In the genomic region with DNA sequence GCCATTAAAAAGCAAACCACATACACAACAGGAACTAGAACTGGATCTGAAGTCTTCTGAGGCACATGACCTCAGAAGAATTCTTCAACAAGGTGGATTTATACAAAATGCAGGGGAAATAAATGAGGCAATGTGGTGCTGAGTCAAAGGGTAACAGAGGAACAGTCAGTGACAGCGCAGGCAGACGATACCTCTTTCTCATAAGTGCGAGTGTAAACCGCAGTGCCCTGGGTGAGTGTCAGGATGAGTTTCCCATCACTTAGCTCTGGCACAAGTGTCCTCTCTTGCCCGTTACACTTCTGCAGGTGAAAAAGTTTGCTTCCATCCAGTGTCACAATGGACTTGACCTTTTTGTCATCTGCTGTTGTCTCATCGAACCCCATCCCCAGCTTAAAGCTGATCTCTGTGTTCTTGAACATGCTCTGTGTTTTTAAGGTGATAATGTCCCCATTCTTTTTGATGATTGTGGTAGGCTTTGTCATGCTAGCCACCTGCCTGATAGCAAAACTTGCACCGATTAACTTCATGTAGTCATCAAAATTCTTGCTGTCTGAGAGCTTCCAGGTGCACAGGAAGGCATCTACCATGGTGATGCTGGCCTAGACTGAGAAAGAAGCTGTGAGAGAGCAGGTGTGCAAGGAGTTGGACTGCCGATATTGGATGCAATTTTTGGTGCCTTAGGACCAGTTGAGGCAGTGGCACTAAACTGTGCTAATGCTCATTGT, we compare ENCODE assay signal across 13 cellular contexts.
A peak's percentile ranks its signal among the peaks of the same experiment; 100 is the strongest.
DNase-seq lines count a peak whose midpoint lies in the region; ATAC-seq and TF ChIP-seq lines count a peak whose summit lies in the region.
"Had no signal": no experiment of that assay in that cellular context is flagged by ENCODE, and none has a peak within 500 bp of the region (broad histone marks: within the 10 kb centered on the region; RNA-seq: fewer than 3 reads in every experiment).

No MANE protein-coding gene starts in this region.

- no peak overlapping the region for H3K27ac ChIP-seq in mesendoderm (ENCODE audit: low read depth, low read length)
- H3K27ac ChIP-seq: coronary artery, upper lobe of right lung had no signal

- ATAC-seq in GM21576 (IDR thresholded peaks at IDR 0.05; ENCODE audit: unreplicated experiment) (peak; percentile 67), HG03469 (IDR thresholded peaks at IDR 0.05; ENCODE audit: unreplicated experiment) (no peak)
- ATAC-seq in stimulated activated naive B cell treated with anti-CD40 and anti-IgM and Interleukin-4, amounts not matched to agents 10 μg/mL and 1 μg/mL and 100 μg/mL, for 72 hours (replicated peaks), result peak; percentile 21 to 43
- ATAC-seq: HCT116, upper lobe of right lung had no signal

- H3K4ac ChIP-seq in mesendoderm (ENCODE audit: low read depth, low read length), result no peak overlapping the region

- H3K56ac ChIP-seq in mesendoderm (ENCODE audit: low read length), result no peak overlapping the region

- no peak overlapping the region for H2AK5ac ChIP-seq in mesendoderm (ENCODE audit: low read length)

- H4K5ac ChIP-seq in mesendoderm (ENCODE audit: low read length), result no peak overlapping the region

- POLR2A ChIA-PET in activated CD4-positive, alpha-beta memory T cell treated with anti-CD3 and anti-CD28 coated beads, Interleukin-2, amount 10 ng/mL, durations not matched to agents 7 days and 5 days (lab: Charles Lee), result interaction anchor here (0.7 to 17.7 kb wide), 6 partner anchors 9 to 125 kb away, joined by 3 to 301 read pairs (median 6); no protein-coding TSS in a partner anchor

- no CpG with 5 or more reads among the region's 8 CpGs for WGBS in mesendoderm (ENCODE audit: extremely low coverage, insufficient coverage, low lambda C conversion rate)

- no peaks in the 10 kb centered on the region for H3K79me1 ChIP-seq in mesendoderm (ENCODE audit: low read length)

- H4K8ac ChIP-seq in mesendoderm (ENCODE audit: low read depth, low read length), result no peak overlapping the region

- peaks cover 40% of the 10 kb centered on the region for H3K4me1 Mint-ChIP-seq in activated naive CD8-positive, alpha-beta T cell (ENCODE audit: low read depth)
- H3K4me1 Mint-ChIP-seq in activated naive CD8-positive, alpha-beta T cell treated with anti-CD3 and anti-CD28 coated beads for 36 hours, result peaks cover 34% of the 10 kb centered on the region
- H3K4me1 Mint-ChIP-seq in activated CD4-positive, alpha-beta memory T cell treated with anti-CD3 and anti-CD28 coated beads, Interleukin-2, amount 10 ng/mL, durations not matched to agents 7 days and 5 days, result peaks cover 58% of the 10 kb centered on the region
- peaks cover 9 to 15% of the 10 kb centered on the region in 2 donors for H3K4me1 Mint-ChIP-seq in stimulated activated naive B cell treated with anti-CD40 and anti-IgM and Interleukin-4, amounts not matched to agents 10 μg/mL and 1 μg/mL and 100 μg/mL, for 72 hours
- no peaks in the 10 kb centered on the region for H3K4me1 Mint-ChIP-seq in mesothelial cell of epicardium

- no peaks in the 10 kb centered on the region for H3K9me3 Mint-ChIP-seq in activated naive CD8-positive, alpha-beta T cell (ENCODE audit: low read depth)
- peaks cover 4% of the 10 kb centered on the region for H3K9me3 Mint-ChIP-seq in activated naive CD8-positive, alpha-beta T cell treated with anti-CD3 and anti-CD28 coated beads for 36 hours
- H3K9me3 Mint-ChIP-seq in activated CD4-positive, alpha-beta memory T cell treated with anti-CD3 and anti-CD28 coated beads, Interleukin-2, amount 10 ng/mL, durations not matched to agents 7 days and 5 days, result no peaks in the 10 kb centered on the region
- peaks cover 2 to 4% of the 10 kb centered on the region in 2 donors for H3K9me3 Mint-ChIP-seq in stimulated activated naive B cell treated with anti-CD40 and anti-IgM and Interleukin-4, amounts not matched to agents 10 μg/mL and 1 μg/mL and 100 μg/mL, for 72 hours
- no peaks in the 10 kb centered on the region for H3K9me3 Mint-ChIP-seq in mesothelial cell of epicardium

- no peak for TF ChIP-seq CTCF in mesothelial cell of epicardium (IDR thresholded peaks at IDR 0.05; ENCODE audit: unreplicated experiment)

- H2BK5ac ChIP-seq in mesendoderm (ENCODE audit: low read length), result no peak overlapping the region

- DNase-seq in activated naive CD8-positive, alpha-beta T cell treated with anti-CD3 and anti-CD28 coated beads for 36 hours, result no peak
- peak; percentile 66 for DNase-seq in activated CD4-positive, alpha-beta memory T cell treated with anti-CD3 and anti-CD28 coated beads, Interleukin-2, amount 10 ng/mL, durations not matched to agents 7 days and 5 days
- DNase-seq in stimulated activated naive B cell treated with anti-CD40 and anti-IgM and Interleukin-4, amounts not matched to agents 10 μg/mL and 1 μg/mL and 100 μg/mL, for 72 hours, result no peak
- DNase-seq in mesendoderm (no peak), mesothelial cell of epicardium (ENCODE audit: low spot score in 2 of 2, unreplicated experiment in 2 of 2) (no peak)
- DNase-seq: NCI-H1694, NCI-H446 treated with DMSO at 0.1 percent for 48 hours, upper lobe of right lung had no signal

- H3K27me3 Mint-ChIP-seq in activated naive CD8-positive, alpha-beta T cell, result no peaks in the 10 kb centered on the region
- no peaks in the 10 kb centered on the region for H3K27me3 Mint-ChIP-seq in activated naive CD8-positive, alpha-beta T cell treated with anti-CD3 and anti-CD28 coated beads for 36 hours
- peaks cover 2% of the 10 kb centered on the region for H3K27me3 Mint-ChIP-seq in activated CD4-positive, alpha-beta memory T cell treated with anti-CD3 and anti-CD28 coated beads, Interleukin-2, amount 10 ng/mL, durations not matched to agents 7 days and 5 days
- no peaks in the 10 kb centered on the region for H3K27me3 Mint-ChIP-seq in stimulated activated naive B cell treated with anti-CD40 and anti-IgM and Interleukin-4, amounts not matched to agents 10 μg/mL and 1 μg/mL and 100 μg/mL, for 72 hours
- peaks cover 7% of the 10 kb centered on the region for H3K27me3 Mint-ChIP-seq in mesothelial cell of epicardium (ENCODE audit: low read depth)

- CTCF ChIA-PET in activated CD4-positive, alpha-beta memory T cell treated with anti-CD3 and anti-CD28 coated beads, Interleukin-2, amount 10 ng/mL, durations not matched to agents 7 days and 5 days (lab: Charles Lee), result interaction anchor here (1.4 kb wide), 1 partner anchor 24 kb away, joined by 4 read pairs; no protein-coding TSS in a partner anchor

- H3K4me3 ChIP-seq in mesendoderm (ENCODE audit: low read length), result no peak overlapping the region
- H3K4me3 ChIP-seq: coronary artery, upper lobe of right lung had no signal

- H3K27me3 ChIP-seq in mesendoderm (ENCODE audit: insufficient read depth, low read length, poor library complexity), result no peaks in the 10 kb centered on the region
- H3K27me3 ChIP-seq: upper lobe of right lung had no signal

- no peak overlapping the region for H2BK120ac ChIP-seq in mesendoderm (ENCODE audit: low read depth, low read length)

- H3K18ac ChIP-seq in mesendoderm (ENCODE audit: low read length), result no peak overlapping the region

- H3K27ac Mint-ChIP-seq in activated naive CD8-positive, alpha-beta T cell, result peak overlapping the region; percentile 66
- H3K27ac Mint-ChIP-seq in activated naive CD8-positive, alpha-beta T cell treated with anti-CD3 and anti-CD28 coated beads for 36 hours, result no peak overlapping the region
- peak overlapping the region; percentile 72 for H3K27ac Mint-ChIP-seq in activated CD4-positive, alpha-beta memory T cell treated with anti-CD3 and anti-CD28 coated beads, Interleukin-2, amount 10 ng/mL, durations not matched to agents 7 days and 5 days
- H3K27ac Mint-ChIP-seq in stimulated activated naive B cell treated with anti-CD40 and anti-IgM and Interleukin-4, amounts not matched to agents 10 μg/mL and 1 μg/mL and 100 μg/mL, for 72 hours, result peak overlapping the region; percentile 33
- no peak overlapping the region for H3K27ac Mint-ChIP-seq in mesothelial cell of epicardium

- H3K79me2 ChIP-seq in mesendoderm (ENCODE audit: control insufficient read depth, insufficient read depth, low read length), result no peaks in the 10 kb centered on the region

- no peaks in the 10 kb centered on the region for H3K4me1 ChIP-seq in mesendoderm (ENCODE audit: control insufficient read depth, low read depth, low read length)
- H3K4me1 ChIP-seq: upper lobe of right lung had no signal

- H3K23ac ChIP-seq in mesendoderm (ENCODE audit: low read length), result no peak overlapping the region

- no peaks in the 10 kb centered on the region for H3K36me3 ChIP-seq in mesendoderm (ENCODE audit: control insufficient read depth, insufficient read depth, low read length)
- H3K36me3 ChIP-seq: upper lobe of right lung had no signal

- no peak overlapping the region for H3K4me2 ChIP-seq in mesendoderm (ENCODE audit: low read length)

- H3K4me3 Mint-ChIP-seq in activated naive CD8-positive, alpha-beta T cell, result no peak overlapping the region
- H3K4me3 Mint-ChIP-seq in activated naive CD8-positive, alpha-beta T cell treated with anti-CD3 and anti-CD28 coated beads for 36 hours, result no peak overlapping the region
- H3K4me3 Mint-ChIP-seq in activated CD4-positive, alpha-beta memory T cell treated with anti-CD3 and anti-CD28 coated beads, Interleukin-2, amount 10 ng/mL, durations not matched to agents 7 days and 5 days, result no peak overlapping the region
- no peak overlapping the region for H3K4me3 Mint-ChIP-seq in stimulated activated naive B cell treated with anti-CD40 and anti-IgM and Interleukin-4, amounts not matched to agents 10 μg/mL and 1 μg/mL and 100 μg/mL, for 72 hours
- no peak overlapping the region for H3K4me3 Mint-ChIP-seq in mesothelial cell of epicardium

- no peak overlapping the region for H2BK15ac ChIP-seq in mesendoderm (replicated peaks; ENCODE audit: low read depth)

- no peak overlapping the region for H3K9ac ChIP-seq in mesendoderm (ENCODE audit: low read length)

- H3K36me3 Mint-ChIP-seq in activated naive CD8-positive, alpha-beta T cell, result no peaks in the 10 kb centered on the region
- H3K36me3 Mint-ChIP-seq in activated naive CD8-positive, alpha-beta T cell treated with anti-CD3 and anti-CD28 coated beads for 36 hours, result peaks cover 4% of the 10 kb centered on the region
- H3K36me3 Mint-ChIP-seq in activated CD4-positive, alpha-beta memory T cell treated with anti-CD3 and anti-CD28 coated beads, Interleukin-2, amount 10 ng/mL, durations not matched to agents 7 days and 5 days (ENCODE audit: low read depth), result peaks cover 5% of the 10 kb centered on the region
- no peaks in the 10 kb centered on the region for H3K36me3 Mint-ChIP-seq in stimulated activated naive B cell treated with anti-CD40 and anti-IgM and Interleukin-4, amounts not matched to agents 10 μg/mL and 1 μg/mL and 100 μg/mL, for 72 hours
- H3K36me3 Mint-ChIP-seq in mesothelial cell of epicardium, result no peaks in the 10 kb centered on the region

Comparison
In these comparisons a context has a peak if more than half of its experiments do, and no peak if none do; other contexts are left out.
1. H3K27ac Mint-ChIP-seq: peak in activated naive CD8-positive, alpha-beta T cell (single experiment), activated CD4-positive, alpha-beta memory T cell treated with anti-CD3 and anti-CD28 coated beads, Interleukin-2, amount 10 ng/mL, durations not matched to agents 7 days and 5 days (single experiment) and stimulated activated naive B cell treated with anti-CD40 and anti-IgM and Interleukin-4, amounts not matched to agents 10 μg/mL and 1 μg/mL and 100 μg/mL, for 72 hours (single experiment); none in activated naive CD8-positive, alpha-beta T cell treated with anti-CD3 and anti-CD28 coated beads for 36 hours (single experiment) and mesothelial cell of epicardium (single experiment).